1 cellular context compared by ENCODE assay signal in the genomic region with DNA sequence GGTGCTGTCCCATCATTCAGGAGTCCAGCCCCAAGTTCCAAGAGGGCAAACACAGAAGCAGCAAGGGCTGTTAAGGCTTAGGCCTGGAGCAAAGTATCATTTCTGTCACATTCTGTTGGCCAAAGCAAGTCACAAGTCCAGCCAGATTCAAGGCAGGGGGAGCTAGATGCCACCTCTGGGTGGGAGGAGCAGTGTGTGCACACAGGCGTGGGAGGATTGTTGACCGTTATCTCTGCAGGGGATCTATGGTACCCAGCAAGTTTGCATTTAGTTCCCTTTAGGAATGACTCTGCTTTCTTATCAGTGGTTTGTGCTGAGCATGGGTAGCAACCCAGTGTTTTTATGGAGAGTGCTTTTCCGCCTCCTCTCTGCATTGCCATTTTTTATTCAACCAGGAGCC.
TF ChIP-seq lines count a peak whose summit lies in the region.

No MANE protein-coding gene starts in this region.

TF ChIP-seq in K562, 482 proteins besides CTCF, POLR2A, EP300 and RAD21 (continued from another document and continues in another):
- TF ChIP-seq, protein P1, sequence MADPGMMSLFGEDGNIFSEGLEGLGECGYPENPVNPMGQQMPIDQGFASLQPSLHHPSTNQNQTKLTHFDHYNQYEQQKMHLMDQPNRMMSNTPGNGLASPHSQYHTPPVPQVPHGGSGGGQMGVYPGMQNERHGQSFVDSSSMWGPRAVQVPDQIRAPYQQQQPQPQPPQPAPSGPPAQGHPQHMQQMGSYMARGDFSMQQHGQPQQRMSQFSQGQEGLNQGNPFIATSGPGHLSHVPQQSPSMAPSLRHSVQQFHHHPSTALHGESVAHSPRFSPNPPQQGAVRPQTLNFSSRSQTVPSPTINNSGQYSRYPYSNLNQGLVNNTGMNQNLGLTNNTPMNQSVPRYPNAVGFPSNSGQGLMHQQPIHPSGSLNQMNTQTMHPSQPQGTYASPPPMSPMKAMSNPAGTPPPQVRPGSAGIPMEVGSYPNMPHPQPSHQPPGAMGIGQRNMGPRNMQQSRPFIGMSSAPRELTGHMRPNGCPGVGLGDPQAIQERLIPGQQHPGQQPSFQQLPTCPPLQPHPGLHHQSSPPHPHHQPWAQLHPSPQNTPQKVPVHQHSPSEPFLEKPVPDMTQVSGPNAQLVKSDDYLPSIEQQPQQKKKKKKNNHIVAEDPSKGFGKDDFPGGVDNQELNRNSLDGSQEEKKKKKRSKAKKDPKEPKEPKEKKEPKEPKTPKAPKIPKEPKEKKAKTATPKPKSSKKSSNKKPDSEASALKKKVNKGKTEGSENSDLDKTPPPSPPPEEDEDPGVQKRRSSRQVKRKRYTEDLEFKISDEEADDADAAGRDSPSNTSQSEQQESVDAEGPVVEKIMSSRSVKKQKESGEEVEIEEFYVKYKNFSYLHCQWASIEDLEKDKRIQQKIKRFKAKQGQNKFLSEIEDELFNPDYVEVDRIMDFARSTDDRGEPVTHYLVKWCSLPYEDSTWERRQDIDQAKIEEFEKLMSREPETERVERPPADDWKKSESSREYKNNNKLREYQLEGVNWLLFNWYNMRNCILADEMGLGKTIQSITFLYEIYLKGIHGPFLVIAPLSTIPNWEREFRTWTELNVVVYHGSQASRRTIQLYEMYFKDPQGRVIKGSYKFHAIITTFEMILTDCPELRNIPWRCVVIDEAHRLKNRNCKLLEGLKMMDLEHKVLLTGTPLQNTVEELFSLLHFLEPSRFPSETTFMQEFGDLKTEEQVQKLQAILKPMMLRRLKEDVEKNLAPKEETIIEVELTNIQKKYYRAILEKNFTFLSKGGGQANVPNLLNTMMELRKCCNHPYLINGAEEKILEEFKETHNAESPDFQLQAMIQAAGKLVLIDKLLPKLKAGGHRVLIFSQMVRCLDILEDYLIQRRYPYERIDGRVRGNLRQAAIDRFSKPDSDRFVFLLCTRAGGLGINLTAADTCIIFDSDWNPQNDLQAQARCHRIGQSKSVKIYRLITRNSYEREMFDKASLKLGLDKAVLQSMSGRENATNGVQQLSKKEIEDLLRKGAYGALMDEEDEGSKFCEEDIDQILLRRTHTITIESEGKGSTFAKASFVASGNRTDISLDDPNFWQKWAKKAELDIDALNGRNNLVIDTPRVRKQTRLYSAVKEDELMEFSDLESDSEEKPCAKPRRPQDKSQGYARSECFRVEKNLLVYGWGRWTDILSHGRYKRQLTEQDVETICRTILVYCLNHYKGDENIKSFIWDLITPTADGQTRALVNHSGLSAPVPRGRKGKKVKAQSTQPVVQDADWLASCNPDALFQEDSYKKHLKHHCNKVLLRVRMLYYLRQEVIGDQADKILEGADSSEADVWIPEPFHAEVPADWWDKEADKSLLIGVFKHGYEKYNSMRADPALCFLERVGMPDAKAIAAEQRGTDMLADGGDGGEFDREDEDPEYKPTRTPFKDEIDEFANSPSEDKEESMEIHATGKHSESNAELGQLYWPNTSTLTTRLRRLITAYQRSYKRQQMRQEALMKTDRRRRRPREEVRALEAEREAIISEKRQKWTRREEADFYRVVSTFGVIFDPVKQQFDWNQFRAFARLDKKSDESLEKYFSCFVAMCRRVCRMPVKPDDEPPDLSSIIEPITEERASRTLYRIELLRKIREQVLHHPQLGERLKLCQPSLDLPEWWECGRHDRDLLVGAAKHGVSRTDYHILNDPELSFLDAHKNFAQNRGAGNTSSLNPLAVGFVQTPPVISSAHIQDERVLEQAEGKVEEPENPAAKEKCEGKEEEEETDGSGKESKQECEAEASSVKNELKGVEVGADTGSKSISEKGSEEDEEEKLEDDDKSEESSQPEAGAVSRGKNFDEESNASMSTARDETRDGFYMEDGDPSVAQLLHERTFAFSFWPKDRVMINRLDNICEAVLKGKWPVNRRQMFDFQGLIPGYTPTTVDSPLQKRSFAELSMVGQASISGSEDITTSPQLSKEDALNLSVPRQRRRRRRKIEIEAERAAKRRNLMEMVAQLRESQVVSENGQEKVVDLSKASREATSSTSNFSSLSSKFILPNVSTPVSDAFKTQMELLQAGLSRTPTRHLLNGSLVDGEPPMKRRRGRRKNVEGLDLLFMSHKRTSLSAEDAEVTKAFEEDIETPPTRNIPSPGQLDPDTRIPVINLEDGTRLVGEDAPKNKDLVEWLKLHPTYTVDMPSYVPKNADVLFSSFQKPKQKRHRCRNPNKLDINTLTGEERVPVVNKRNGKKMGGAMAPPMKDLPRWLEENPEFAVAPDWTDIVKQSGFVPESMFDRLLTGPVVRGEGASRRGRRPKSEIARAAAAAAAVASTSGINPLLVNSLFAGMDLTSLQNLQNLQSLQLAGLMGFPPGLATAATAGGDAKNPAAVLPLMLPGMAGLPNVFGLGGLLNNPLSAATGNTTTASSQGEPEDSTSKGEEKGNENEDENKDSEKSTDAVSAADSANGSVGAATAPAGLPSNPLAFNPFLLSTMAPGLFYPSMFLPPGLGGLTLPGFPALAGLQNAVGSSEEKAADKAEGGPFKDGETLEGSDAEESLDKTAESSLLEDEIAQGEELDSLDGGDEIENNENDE (IDR thresholded peaks at IDR 0.05; ENCODE audit: low read depth, low read length): peak; percentile 21
- TF ChIP-seq FIP1L1 (IDR thresholded peaks at IDR 0.05; ENCODE audit: low read depth, low read length, poor library complexity, severe bottlenecking): no peak
- TF ChIP-seq DMBX1 (CRISPR knock-in tag; IDR thresholded peaks at IDR 0.05; ENCODE audit: borderline replicate concordance): no peak
- peak; percentile 37 to 53; a peak in 1 of 4 replicates for TF ChIP-seq MAZ (CRISPR knock-in tag; conservative IDR thresholded peaks at IDR 0.05 in 1 of 2, IDR thresholded peaks at IDR 0.05 in 1 of 2)
- TF ChIP-seq, protein P2, sequence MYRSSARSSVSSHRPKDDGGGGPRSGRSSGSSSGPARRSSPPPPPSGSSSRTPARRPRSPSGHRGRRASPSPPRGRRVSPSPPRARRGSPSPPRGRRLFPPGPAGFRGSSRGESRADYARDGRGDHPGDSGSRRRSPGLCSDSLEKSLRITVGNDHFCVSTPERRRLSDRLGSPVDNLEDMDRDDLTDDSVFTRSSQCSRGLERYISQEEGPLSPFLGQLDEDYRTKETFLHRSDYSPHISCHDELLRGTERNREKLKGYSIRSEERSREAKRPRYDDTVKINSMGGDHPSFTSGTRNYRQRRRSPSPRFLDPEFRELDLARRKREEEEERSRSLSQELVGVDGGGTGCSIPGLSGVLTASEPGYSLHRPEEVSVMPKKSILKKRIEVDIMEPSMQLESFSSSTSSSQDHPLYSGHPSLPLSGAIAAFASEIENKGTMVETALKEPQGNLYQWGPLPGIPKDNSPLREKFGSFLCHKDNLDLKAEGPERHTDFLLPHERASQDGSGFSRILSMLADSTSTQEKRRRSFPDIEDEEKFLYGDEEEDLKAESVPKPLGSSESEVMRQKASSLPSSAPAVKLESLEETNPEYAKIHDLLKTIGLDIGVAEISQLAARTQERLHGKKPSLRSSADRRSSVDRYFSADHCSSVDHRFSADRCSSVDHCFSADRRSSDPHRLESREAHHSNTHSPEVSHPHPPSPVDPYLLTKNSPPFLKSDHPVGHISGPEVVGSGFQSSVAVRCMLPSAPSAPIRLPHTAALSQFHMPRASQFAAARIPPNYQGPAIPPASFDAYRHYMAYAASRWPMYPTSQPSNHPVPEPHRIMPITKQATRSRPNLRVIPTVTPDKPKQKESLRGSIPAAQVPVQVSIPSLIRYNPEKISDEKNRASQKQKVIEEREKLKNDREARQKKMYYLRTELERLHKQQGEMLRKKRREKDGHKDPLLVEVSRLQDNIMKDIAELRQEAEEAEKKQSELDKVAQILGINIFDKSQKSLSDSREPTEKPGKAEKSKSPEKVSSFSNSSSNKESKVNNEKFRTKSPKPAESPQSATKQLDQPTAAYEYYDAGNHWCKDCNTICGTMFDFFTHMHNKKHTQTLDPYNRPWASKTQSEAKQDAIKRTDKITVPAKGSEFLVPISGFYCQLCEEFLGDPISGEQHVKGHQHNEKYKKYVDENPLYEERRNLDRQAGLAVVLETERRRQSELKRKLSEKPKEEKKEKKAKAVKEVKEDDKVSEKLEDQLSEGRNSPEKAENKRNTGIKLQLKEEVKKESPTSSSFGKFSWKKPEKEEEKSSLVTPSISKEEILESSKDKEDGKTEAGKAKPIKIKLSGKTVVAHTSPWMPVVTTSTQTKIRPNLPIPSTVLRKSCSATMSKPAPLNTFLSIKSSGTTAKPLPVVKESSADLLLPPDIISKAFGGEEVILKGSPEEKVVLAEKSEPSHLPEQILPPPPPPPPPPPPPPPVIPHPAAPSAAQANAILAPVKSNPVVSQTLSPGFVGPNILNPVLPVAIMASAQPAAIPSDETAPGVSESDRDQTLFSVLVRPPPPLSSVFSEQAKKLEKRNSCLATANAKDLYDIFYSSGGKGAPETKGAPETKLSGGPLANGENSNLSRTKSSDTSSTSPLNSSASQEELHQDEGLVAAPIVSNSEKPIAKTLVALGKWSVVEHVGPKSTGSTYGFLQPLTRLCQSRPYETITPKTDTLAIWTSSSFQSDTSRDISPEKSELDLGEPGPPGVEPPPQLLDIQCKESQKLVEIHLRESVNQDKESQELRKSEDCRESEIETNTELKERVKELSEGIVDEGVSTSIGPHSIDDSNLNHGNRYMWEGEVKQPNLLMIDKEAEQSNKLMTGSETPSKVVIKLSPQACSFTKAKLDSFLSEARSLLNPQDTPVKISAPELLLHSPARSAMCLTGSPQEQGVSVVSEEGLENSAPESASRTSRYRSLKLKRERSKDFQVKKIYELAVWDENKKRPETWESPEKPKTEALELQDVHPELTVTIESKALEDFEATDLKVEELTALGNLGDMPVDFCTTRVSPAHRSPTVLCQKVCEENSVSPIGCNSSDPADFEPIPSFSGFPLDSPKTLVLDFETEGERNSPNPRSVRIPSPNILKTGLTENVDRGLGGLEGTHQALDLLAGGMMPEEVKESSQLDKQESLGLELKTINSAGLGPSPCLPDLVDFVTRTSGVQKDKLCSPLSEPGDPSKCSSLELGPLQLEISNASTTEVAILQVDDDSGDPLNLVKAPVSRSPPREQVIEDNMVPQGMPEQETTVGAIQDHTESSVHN (IDR thresholded peaks at IDR 0.05; ENCODE audit: borderline replicate concordance in 1 of 2, low read depth in 1 of 2): no peak
- no peak for TF ChIP-seq TAF9B (IDR thresholded peaks at IDR 0.05; ENCODE audit: partially characterized antibody)
- peak in 1 of 2 experiments; percentile 83; a peak in 2 of 4 replicates for TF ChIP-seq FOXA3 (CRISPR knock-in tag; conservative IDR thresholded peaks at IDR 0.05 in 1 of 2, IDR thresholded peaks at IDR 0.05 in 1 of 2)
- TF ChIP-seq, protein P3, sequence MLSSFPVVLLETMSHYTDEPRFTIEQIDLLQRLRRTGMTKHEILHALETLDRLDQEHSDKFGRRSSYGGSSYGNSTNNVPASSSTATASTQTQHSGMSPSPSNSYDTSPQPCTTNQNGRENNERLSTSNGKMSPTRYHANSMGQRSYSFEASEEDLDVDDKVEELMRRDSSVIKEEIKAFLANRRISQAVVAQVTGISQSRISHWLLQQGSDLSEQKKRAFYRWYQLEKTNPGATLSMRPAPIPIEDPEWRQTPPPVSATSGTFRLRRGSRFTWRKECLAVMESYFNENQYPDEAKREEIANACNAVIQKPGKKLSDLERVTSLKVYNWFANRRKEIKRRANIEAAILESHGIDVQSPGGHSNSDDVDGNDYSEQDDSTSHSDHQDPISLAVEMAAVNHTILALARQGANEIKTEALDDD (IDR thresholded peaks at IDR 0.05): peak; percentile 67
- peak; percentile 98 for TF ChIP-seq ZFP1 (CRISPR knock-in tag; IDR thresholded peaks at IDR 0.05)
- peak; percentile 66 for TF ChIP-seq ATF7 (IDR thresholded peaks at IDR 0.05)
- peak in 1 of 2 experiments; percentile 55; a peak in 1 of 4 replicates for TF ChIP-seq SRF (CRISPR knock-in tag; IDR thresholded peaks at IDR 0.05)
- no peak for TF ChIP-seq PHB2 (IDR thresholded peaks at IDR 0.05; ENCODE audit: low read depth)
- TF ChIP-seq NFIX (CRISPR knock-in tag; IDR thresholded peaks at IDR 0.05; ENCODE audit: low read depth): no peak
- TF ChIP-seq ESRRA (IDR thresholded peaks at IDR 0.05; ENCODE audit: borderline replicate concordance, low read depth): peak; percentile 63; the same call in 1 of the 2 replicates
- no peak for TF ChIP-seq TCFL5 (CRISPR knock-in tag; conservative IDR thresholded peaks at IDR 0.05)
- TF ChIP-seq CCNT2 (IDR thresholded peaks at IDR 0.05; ENCODE audit: borderline replicate concordance, extremely low read depth, insufficient read length, low read depth, low read length): peak; percentile 27
- no peak for TF ChIP-seq SAP30 (IDR thresholded peaks at IDR 0.05; ENCODE audit: borderline replicate concordance, insufficient read depth, low read depth, low read length, poor library complexity, severe bottlenecking)
- TF ChIP-seq TRIM28 (IDR thresholded peaks at IDR 0.05): no peak
- peak; percentile 80 for TF ChIP-seq ARID1B (IDR thresholded peaks at IDR 0.05)
- TF ChIP-seq HDGF (IDR thresholded peaks at IDR 0.05): peak; percentile 55; the same call in 1 of the 2 replicates
- no peak for TF ChIP-seq MBD2 (IDR thresholded peaks at IDR 0.05; ENCODE audit: borderline replicate concordance, low read depth)
- no peak for TF ChIP-seq CREBBP (IDR thresholded peaks at IDR 0.05; ENCODE audit: low read depth, low read length)
- TF ChIP-seq RNF2 (IDR thresholded peaks at IDR 0.05): peak; percentile 59; the same call in 1 of the 2 replicates
- peak; percentile 89; the same call in 1 of the 2 replicates for TF ChIP-seq SMARCE1 (IDR thresholded peaks at IDR 0.05)
- TF ChIP-seq ZNF583 (CRISPR knock-in tag; IDR thresholded peaks at IDR 0.05): no peak
- TF ChIP-seq ZFP36 (IDR thresholded peaks at IDR 0.05; ENCODE audit: low read depth, low read length, partially characterized antibody): peak; percentile 47
- 0 out of 2 replicates have a peak, but pooled peaks have one; percentile 24 for TF ChIP-seq MTA2 (IDR thresholded peaks at IDR 0.05; ENCODE audit: low read depth)
- no peak for TF ChIP-seq ZNF561 (CRISPR knock-in tag; conservative IDR thresholded peaks at IDR 0.05)
- TF ChIP-seq ARID2 (IDR thresholded peaks at IDR 0.05): no peak
- TF ChIP-seq, protein P4, sequence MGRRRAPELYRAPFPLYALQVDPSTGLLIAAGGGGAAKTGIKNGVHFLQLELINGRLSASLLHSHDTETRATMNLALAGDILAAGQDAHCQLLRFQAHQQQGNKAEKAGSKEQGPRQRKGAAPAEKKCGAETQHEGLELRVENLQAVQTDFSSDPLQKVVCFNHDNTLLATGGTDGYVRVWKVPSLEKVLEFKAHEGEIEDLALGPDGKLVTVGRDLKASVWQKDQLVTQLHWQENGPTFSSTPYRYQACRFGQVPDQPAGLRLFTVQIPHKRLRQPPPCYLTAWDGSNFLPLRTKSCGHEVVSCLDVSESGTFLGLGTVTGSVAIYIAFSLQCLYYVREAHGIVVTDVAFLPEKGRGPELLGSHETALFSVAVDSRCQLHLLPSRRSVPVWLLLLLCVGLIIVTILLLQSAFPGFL (CRISPR knock-in tag; IDR thresholded peaks at IDR 0.05): no peak
